1 cellular context compared by ENCODE assay signal in genomic region chr3:45612138-45612537, GRCh38.
TF ChIP-seq lines count a peak whose summit lies in the region.

No MANE protein-coding gene starts in this region.

TF ChIP-seq in HepG2, 621 proteins besides CTCF, POLR2A, EP300 and RAD21:
- TF ChIP-seq ATF1 (CRISPR knock-in tag; IDR thresholded peaks at IDR 0.05), result no peak
- TF ChIP-seq SAFB2 (CRISPR knock-in tag; IDR thresholded peaks at IDR 0.05; ENCODE audit: borderline replicate concordance, low read depth), result no peak
- TF ChIP-seq, protein P1, sequence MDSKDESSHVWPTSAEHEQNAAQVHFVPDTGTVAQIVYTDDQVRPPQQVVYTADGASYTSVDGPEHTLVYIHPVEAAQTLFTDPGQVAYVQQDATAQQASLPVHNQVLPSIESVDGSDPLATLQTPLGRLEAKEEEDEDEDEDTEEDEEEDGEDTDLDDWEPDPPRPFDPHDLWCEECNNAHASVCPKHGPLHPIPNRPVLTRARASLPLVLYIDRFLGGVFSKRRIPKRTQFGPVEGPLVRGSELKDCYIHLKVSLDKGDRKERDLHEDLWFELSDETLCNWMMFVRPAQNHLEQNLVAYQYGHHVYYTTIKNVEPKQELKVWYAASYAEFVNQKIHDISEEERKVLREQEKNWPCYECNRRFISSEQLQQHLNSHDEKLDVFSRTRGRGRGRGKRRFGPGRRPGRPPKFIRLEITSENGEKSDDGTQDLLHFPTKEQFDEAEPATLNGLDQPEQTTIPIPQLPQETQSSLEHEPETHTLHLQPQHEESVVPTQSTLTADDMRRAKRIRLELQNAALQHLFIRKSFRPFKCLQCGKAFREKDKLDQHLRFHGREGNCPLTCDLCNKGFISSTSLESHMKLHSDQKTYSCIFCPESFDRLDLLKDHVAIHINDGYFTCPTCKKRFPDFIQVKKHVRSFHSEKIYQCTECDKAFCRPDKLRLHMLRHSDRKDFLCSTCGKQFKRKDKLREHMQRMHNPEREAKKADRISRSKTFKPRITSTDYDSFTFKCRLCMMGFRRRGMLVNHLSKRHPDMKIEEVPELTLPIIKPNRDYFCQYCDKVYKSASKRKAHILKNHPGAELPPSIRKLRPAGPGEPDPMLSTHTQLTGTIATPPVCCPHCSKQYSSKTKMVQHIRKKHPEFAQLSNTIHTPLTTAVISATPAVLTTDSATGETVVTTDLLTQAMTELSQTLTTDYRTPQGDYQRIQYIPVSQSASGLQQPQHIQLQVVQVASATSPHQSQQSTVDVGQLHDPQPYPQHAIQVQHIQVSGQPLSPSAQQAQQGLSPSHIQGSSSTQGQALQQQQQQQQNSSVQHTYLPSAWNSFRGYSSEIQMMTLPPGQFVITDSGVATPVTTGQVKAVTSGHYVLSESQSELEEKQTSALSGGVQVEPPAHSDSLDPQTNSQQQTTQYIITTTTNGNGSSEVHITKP (CRISPR knock-in tag; IDR thresholded peaks at IDR 0.05; ENCODE audit: low read depth), result no peak
- no peak for TF ChIP-seq PCBP2 (optimal IDR thresholded peaks at IDR 0.05; ENCODE audit: low read depth, low read length, poor library complexity, severe bottlenecking)
- TF ChIP-seq, protein P2, sequence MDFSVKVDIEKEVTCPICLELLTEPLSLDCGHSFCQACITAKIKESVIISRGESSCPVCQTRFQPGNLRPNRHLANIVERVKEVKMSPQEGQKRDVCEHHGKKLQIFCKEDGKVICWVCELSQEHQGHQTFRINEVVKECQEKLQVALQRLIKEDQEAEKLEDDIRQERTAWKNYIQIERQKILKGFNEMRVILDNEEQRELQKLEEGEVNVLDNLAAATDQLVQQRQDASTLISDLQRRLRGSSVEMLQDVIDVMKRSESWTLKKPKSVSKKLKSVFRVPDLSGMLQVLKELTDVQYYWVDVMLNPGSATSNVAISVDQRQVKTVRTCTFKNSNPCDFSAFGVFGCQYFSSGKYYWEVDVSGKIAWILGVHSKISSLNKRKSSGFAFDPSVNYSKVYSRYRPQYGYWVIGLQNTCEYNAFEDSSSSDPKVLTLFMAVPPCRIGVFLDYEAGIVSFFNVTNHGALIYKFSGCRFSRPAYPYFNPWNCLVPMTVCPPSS (IDR thresholded peaks at IDR 0.05), result no peak
- TF ChIP-seq, protein P3, sequence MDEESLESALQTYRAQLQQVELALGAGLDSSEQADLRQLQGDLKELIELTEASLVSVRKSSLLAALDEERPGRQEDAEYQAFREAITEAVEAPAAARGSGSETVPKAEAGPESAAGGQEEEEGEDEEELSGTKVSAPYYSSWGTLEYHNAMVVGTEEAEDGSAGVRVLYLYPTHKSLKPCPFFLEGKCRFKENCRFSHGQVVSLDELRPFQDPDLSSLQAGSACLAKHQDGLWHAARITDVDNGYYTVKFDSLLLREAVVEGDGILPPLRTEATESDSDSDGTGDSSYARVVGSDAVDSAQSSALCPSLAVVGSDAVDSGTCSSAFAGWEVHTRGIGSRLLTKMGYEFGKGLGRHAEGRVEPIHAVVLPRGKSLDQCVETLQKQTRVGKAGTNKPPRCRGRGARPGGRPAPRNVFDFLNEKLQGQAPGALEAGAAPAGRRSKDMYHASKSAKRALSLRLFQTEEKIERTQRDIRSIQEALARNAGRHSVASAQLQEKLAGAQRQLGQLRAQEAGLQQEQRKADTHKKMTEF (CRISPR knock-in tag; IDR thresholded peaks at IDR 0.05), result no peak
- TF ChIP-seq, protein P4, sequence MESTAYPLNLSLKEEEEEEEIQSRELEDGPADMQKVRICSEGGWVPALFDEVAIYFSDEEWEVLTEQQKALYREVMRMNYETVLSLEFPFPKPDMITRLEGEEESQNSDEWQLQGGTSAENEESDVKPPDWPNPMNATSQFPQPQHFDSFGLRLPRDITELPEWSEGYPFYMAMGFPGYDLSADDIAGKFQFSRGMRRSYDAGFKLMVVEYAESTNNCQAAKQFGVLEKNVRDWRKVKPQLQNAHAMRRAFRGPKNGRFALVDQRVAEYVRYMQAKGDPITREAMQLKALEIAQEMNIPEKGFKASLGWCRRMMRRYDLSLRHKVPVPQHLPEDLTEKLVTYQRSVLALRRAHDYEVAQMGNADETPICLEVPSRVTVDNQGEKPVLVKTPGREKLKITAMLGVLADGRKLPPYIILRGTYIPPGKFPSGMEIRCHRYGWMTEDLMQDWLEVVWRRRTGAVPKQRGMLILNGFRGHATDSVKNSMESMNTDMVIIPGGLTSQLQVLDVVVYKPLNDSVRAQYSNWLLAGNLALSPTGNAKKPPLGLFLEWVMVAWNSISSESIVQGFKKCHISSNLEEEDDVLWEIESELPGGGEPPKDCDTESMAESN (CRISPR knock-in tag; conservative IDR thresholded peaks at IDR 0.05), result no peak
- TF ChIP-seq ZBTB1 (CRISPR knock-in tag; IDR thresholded peaks at IDR 0.05; ENCODE audit: borderline replicate concordance), result no peak
- TF ChIP-seq RFXAP (CRISPR knock-in tag; IDR thresholded peaks at IDR 0.05; ENCODE audit: borderline replicate concordance), result no peak
- TF ChIP-seq ZNF556 (CRISPR knock-in tag; IDR thresholded peaks at IDR 0.05; ENCODE audit: borderline replicate concordance), result no peak
- TF ChIP-seq, protein P5, sequence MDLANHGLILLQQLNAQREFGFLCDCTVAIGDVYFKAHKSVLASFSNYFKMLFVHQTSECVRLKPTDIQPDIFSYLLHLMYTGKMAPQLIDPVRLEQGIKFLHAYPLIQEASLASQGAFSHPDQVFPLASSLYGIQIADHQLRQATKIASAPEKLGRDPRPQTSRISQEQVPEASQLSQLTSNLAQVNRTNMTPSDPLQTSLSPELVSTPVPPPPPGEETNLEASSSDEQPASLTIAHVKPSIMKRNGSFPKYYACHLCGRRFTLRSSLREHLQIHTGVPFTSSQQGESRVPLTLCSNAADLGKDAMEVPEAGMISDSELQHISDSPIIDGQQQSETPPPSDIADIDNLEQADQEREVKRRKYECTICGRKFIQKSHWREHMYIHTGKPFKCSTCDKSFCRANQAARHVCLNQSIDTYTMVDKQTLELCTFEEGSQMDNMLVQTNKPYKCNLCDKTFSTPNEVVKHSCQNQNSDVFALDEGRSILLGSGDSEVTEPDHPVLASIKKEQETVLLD (CRISPR knock-in tag; IDR thresholded peaks at IDR 0.05; ENCODE audit: low read depth), result no peak
- TF ChIP-seq ZNF768 (CRISPR knock-in tag; IDR thresholded peaks at IDR 0.05), result no peak
- TF ChIP-seq, protein P6, sequence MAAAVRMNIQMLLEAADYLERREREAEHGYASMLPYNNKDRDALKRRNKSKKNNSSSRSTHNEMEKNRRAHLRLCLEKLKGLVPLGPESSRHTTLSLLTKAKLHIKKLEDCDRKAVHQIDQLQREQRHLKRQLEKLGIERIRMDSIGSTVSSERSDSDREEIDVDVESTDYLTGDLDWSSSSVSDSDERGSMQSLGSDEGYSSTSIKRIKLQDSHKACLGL (CRISPR knock-in tag; IDR thresholded peaks at IDR 0.05), result no peak
- TF ChIP-seq AKAP8 (CRISPR knock-in tag; IDR thresholded peaks at IDR 0.05), result no peak
- TF ChIP-seq, protein P7, sequence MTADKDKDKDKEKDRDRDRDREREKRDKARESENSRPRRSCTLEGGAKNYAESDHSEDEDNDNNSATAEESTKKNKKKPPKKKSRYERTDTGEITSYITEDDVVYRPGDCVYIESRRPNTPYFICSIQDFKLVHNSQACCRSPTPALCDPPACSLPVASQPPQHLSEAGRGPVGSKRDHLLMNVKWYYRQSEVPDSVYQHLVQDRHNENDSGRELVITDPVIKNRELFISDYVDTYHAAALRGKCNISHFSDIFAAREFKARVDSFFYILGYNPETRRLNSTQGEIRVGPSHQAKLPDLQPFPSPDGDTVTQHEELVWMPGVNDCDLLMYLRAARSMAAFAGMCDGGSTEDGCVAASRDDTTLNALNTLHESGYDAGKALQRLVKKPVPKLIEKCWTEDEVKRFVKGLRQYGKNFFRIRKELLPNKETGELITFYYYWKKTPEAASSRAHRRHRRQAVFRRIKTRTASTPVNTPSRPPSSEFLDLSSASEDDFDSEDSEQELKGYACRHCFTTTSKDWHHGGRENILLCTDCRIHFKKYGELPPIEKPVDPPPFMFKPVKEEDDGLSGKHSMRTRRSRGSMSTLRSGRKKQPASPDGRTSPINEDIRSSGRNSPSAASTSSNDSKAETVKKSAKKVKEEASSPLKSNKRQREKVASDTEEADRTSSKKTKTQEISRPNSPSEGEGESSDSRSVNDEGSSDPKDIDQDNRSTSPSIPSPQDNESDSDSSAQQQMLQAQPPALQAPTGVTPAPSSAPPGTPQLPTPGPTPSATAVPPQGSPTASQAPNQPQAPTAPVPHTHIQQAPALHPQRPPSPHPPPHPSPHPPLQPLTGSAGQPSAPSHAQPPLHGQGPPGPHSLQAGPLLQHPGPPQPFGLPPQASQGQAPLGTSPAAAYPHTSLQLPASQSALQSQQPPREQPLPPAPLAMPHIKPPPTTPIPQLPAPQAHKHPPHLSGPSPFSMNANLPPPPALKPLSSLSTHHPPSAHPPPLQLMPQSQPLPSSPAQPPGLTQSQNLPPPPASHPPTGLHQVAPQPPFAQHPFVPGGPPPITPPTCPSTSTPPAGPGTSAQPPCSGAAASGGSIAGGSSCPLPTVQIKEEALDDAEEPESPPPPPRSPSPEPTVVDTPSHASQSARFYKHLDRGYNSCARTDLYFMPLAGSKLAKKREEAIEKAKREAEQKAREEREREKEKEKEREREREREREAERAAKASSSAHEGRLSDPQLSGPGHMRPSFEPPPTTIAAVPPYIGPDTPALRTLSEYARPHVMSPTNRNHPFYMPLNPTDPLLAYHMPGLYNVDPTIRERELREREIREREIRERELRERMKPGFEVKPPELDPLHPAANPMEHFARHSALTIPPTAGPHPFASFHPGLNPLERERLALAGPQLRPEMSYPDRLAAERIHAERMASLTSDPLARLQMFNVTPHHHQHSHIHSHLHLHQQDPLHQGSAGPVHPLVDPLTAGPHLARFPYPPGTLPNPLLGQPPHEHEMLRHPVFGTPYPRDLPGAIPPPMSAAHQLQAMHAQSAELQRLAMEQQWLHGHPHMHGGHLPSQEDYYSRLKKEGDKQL (CRISPR knock-in tag; IDR thresholded peaks at IDR 0.05; ENCODE audit: low read depth), result no peak
- no peak for TF ChIP-seq KDM5A (IDR thresholded peaks at IDR 0.05; ENCODE audit: borderline replicate concordance, low read length)
TF ChIP-seq in HepG2: peak in this region for 0.
